ENCODE assay signal across 11 cellular contexts in the genomic region with DNA sequence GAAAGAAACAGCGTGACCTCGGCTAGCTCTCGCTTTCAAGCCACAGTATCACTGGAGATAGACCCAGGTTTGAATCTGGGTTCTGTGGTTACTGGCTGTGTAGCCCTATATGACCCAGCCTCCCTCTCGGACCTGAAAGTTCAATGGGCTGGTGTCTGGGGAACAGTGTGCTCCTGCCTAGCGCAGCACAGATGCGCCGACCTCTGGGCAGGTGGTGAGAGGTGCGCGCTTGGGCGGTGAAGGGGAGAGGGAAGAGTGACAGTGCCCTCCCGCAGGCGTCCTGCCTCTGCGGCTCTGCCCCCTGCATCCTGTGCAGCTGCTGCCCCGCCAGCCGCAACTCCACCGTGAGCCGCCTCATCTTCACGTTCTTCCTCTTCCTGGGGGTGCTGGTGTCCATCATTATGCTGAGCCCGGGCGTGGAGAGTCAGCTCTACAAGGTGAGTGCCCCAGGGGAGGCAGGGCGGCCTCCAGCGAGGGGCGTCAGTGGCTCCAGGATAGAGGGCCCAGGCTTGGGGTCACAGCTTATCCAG. TPM values are rescaled to one million over a fixed set of nuclear protein-coding genes. Genes with fewer than 3 reads are reported as not detected.
DNase-seq lines count a peak whose midpoint lies in the region; ATAC-seq and TF ChIP-seq lines count a peak whose summit lies in the region.
"Had no signal": no experiment of that assay in that cellular context is flagged by ENCODE, and none has a peak within 500 bp of the region (broad histone marks: within the 10 kb centered on the region; RNA-seq: fewer than 3 reads in every experiment).

No MANE protein-coding gene starts in this region.

- intact Hi-C loops in naive thymus-derived CD4-positive, alpha-beta T cell (cut with micrococcal nuclease): loop anchor here (2.0 to 5.0 kb wide), 2 partner anchors 125 to 641 kb away; no protein-coding TSS in a partner anchor
- intact Hi-C loops in uterus (cut with DNase I; ENCODE audit: low total_unique reads) (no loop called here), tibial artery (cut with DNase I; ENCODE audit: low total_unique reads) (loop anchor here (2.0 to 10.0 kb wide), 3 partner anchors 29 to 231 kb away; a partner anchor contains a TSS)

- ATAC-seq in HG02588 (IDR thresholded peaks at IDR 0.05; ENCODE audit: unreplicated experiment): peak; percentile 70
- ATAC-seq in naive thymus-derived CD4-positive, alpha-beta T cell: peak; percentile 55

- H3K36me3 ChIP-seq in naive thymus-derived CD4-positive, alpha-beta T cell (ENCODE audit: control insufficient read depth in 2 of 3, insufficient read depth in 3 of 3, low read length in 3 of 3): no peaks in the 10 kb centered on the region
- H3K36me3 ChIP-seq in endodermal cell (ENCODE audit: control insufficient read depth, insufficient read depth, low read length): no peaks in the 10 kb centered on the region
- no peaks in the 10 kb centered on the region for H3K36me3 ChIP-seq in uterus
- peaks cover 0 to 17% (median 0%) of the 10 kb centered on the region in 3 donors for H3K36me3 ChIP-seq in tibial artery
- H3K36me3 ChIP-seq: colonic mucosa had no signal

- peaks cover 0 to 5% (median 2%) of the 10 kb centered on the region in 7 donors for H3K4me1 Mint-ChIP-seq in naive thymus-derived CD4-positive, alpha-beta T cell
- H3K4me1 Mint-ChIP-seq in endodermal cell: no peaks in the 10 kb centered on the region

- no peaks in the 10 kb centered on the region for H3K4me1 ChIP-seq in naive thymus-derived CD4-positive, alpha-beta T cell (ENCODE audit: control insufficient read depth in 2 of 2, insufficient read depth in 2 of 2, low read length in 2 of 2)
- H3K4me1 ChIP-seq in endodermal cell (ENCODE audit: control insufficient read depth, insufficient read depth, low read length) (no peaks in the 10 kb centered on the region), uterus (no peaks in the 10 kb centered on the region), tibial artery (no peaks in the 10 kb centered on the region)
- H3K4me1 ChIP-seq: colonic mucosa had no signal

- peaks cover 17 to 40% (median 25%) of the 10 kb centered on the region in 5 donors for H3K27me3 Mint-ChIP-seq in naive thymus-derived CD4-positive, alpha-beta T cell
- no peaks in the 10 kb centered on the region for H3K27me3 Mint-ChIP-seq in endodermal cell (ENCODE audit: insufficient read depth)

- no peak for TF ChIP-seq CTCF in endodermal cell (conservative IDR thresholded peaks at IDR 0.05)
- no peak for TF ChIP-seq CTCF in uterus (IDR thresholded peaks at IDR 0.05)
- TF ChIP-seq CTCF in tibial artery (IDR thresholded peaks at IDR 0.05): no peak

- no peaks in the 10 kb centered on the region for H3K27me3 ChIP-seq in naive thymus-derived CD4-positive, alpha-beta T cell (ENCODE audit: control insufficient read depth in 2 of 2, insufficient read depth in 2 of 2, low read length in 2 of 2)
- H3K27me3 ChIP-seq in endodermal cell (ENCODE audit: control insufficient read depth, insufficient read depth, low read length, poor library complexity, severe bottlenecking): no peaks in the 10 kb centered on the region
- no peaks in the 10 kb centered on the region for H3K27me3 ChIP-seq in uterus
- H3K27me3 ChIP-seq in tibial artery: no peaks in the 10 kb centered on the region
- H3K27me3 ChIP-seq: colonic mucosa had no signal

- no peaks in the 10 kb centered on the region for H3K36me3 Mint-ChIP-seq in naive thymus-derived CD4-positive, alpha-beta T cell
- peaks cover 11% of the 10 kb centered on the region for H3K36me3 Mint-ChIP-seq in endodermal cell (ENCODE audit: low read depth)

- H3K4me3 Mint-ChIP-seq in naive thymus-derived CD4-positive, alpha-beta T cell: no peak overlapping the region
- no peak overlapping the region for H3K4me3 Mint-ChIP-seq in endodermal cell

- TF ChIP-seq POLR2A in uterus (IDR thresholded peaks at IDR 0.05): no peak

- peak overlapping the region; percentile 32 for H3K4me3 ChIP-seq in Jurkat, Clone E6-1 (ENCODE audit: low read length)
- H3K4me3 ChIP-seq in naive thymus-derived CD4-positive, alpha-beta T cell (ENCODE audit: low read length): no peak overlapping the region
- H3K4me3 ChIP-seq in endodermal cell (ENCODE audit: low read length): no peak overlapping the region
- no peak overlapping the region for H3K4me3 ChIP-seq in uterus
- H3K4me3 ChIP-seq in tibial artery: no peak overlapping the region
- H3K4me3 ChIP-seq: colonic mucosa had no signal

- POLR2A ChIA-PET in naive thymus-derived CD4-positive, alpha-beta T cell (lab: Charles Lee): no interaction called here

- WGBS in endodermal cell (ENCODE audit: insufficient coverage in 1 of 2, insufficient read length in 1 of 2), 2 experiments: 92 to 100% methylated on average over 4 to 23 of the region's 23 CpGs

- no peak overlapping the region for H3K27ac ChIP-seq in naive thymus-derived CD4-positive, alpha-beta T cell (ENCODE audit: low read depth, low read length)
- H3K27ac ChIP-seq in endodermal cell (ENCODE audit: low read depth, low read length) (no peak overlapping the region), uterus (no peak overlapping the region), tibial artery (no peak overlapping the region)
- H3K27ac ChIP-seq: 22Rv1, colonic mucosa had no signal

- DNase-seq in DMS 273 (lab: John Stamatoyannopoulos, UW; ENCODE audit: unreplicated experiment) (peak; percentile 23), DMS 273 treated with DMSO at 0.1 percent for 48 hours (lab: John Stamatoyannopoulos, UW) (no peak), endodermal cell (no peak), uterus (no peak), tibial artery (no peak)
- peak; percentile 73 for DNase-seq in Jurkat, Clone E6-1 (ENCODE audit: low read depth, low spot score)
- DNase-seq in naive thymus-derived CD4-positive, alpha-beta T cell: no peak

- H3K9me3 ChIP-seq in naive thymus-derived CD4-positive, alpha-beta T cell (ENCODE audit: control insufficient read depth in 2 of 3, low read length in 3 of 3): no peaks in the 10 kb centered on the region
- no peaks in the 10 kb centered on the region for H3K9me3 ChIP-seq in endodermal cell (ENCODE audit: control insufficient read depth, low read length)
- no peaks in the 10 kb centered on the region for H3K9me3 ChIP-seq in uterus
- no peaks in the 10 kb centered on the region for H3K9me3 ChIP-seq in tibial artery
- H3K9me3 ChIP-seq: colonic mucosa had no signal

- H3K9me3 Mint-ChIP-seq in naive thymus-derived CD4-positive, alpha-beta T cell: peaks cover 0 to 2% (median 0%) of the 10 kb centered on the region in 11 donors
- H3K9me3 Mint-ChIP-seq in endodermal cell: no peaks in the 10 kb centered on the region

- CTCF ChIA-PET in naive thymus-derived CD4-positive, alpha-beta T cell (lab: Charles Lee): no interaction called here

- H3K9ac ChIP-seq in endodermal cell (ENCODE audit: extremely low read depth, low read length, poor library complexity, severe bottlenecking): no peak overlapping the region

- H3K27ac Mint-ChIP-seq in naive thymus-derived CD4-positive, alpha-beta T cell: no peak overlapping the region
- no peak overlapping the region for H3K27ac Mint-ChIP-seq in endodermal cell

RNA-seq across cellular contexts. Expression of a gene that starts 10.5 kb away (rescaled TPM):
- 7.4 TPM for polyA plus RNA-seq in Jurkat, Clone E6-1 (2012; ENCODE audit: insufficient read depth, insufficient read length)
- 1 to 10 TPM in 1 of 5 experiments, under 1 TPM in 2, not detected in 2; 0.22 to 2.7 (median 0.34) TPM for total RNA-seq in naive thymus-derived CD4-positive, alpha-beta T cell
- not detected for polyA plus RNA-seq in naive thymus-derived CD4-positive, alpha-beta T cell
- 10 to 100 TPM; 25.9 to 35.1 TPM for total RNA-seq in endodermal cell
- polyA plus RNA-seq in endodermal cell (2013, experiment 1 of 2): 37.5 TPM
- 31.6 TPM for polyA plus RNA-seq in endodermal cell (2013, experiment 2 of 2)
- 1 to 10 TPM in 2 of 4 donors, under 1 TPM in 1, not detected in 1; 0.29 to 3.9 (median 1.7) TPM for total RNA-seq in uterus

RNA-seq across cellular contexts. Expression of a gene that starts 50.6 kb away (rescaled TPM):
- 2.9 TPM for polyA plus RNA-seq in Jurkat, Clone E6-1 (2012; ENCODE audit: insufficient read depth, insufficient read length)
- under 1 TPM in 1 of 5 experiments, not detected in 4; 0.67 TPM for total RNA-seq in naive thymus-derived CD4-positive, alpha-beta T cell
- not detected for polyA plus RNA-seq in naive thymus-derived CD4-positive, alpha-beta T cell
- total RNA-seq in endodermal cell: 1 to 10 TPM; 3.0 to 3.4 TPM
- polyA plus RNA-seq in endodermal cell (2013, experiment 1 of 2): 15.8 TPM
- 12.7 TPM for polyA plus RNA-seq in endodermal cell (2013, experiment 2 of 2)
- total RNA-seq in uterus: 10 to 100 TPM in 3 of 4 donors, not detected in 1; 28.2 to 77.6 (median 33.2) TPM
- total RNA-seq: HT1080 had no signal

Comparison
In these comparisons a context has a peak if more than half of its experiments do, and no peak if none do; other contexts are left out.
1. DNase-seq: peak in DMS 273 (single experiment) and Jurkat, Clone E6-1 (single experiment); none in DMS 273 treated with DMSO at 0.1 percent for 48 hours (single experiment), naive thymus-derived CD4-positive, alpha-beta T cell (0 of 9), endodermal cell (single experiment), uterus (0 of 2) and tibial artery (0 of 2).
2. RNA of a gene that starts 10.5 kb away (total RNA-seq): 25.9 to 35.1 TPM in endodermal cell; 0.29 to 3.9 TPM in uterus and 0.22 to 2.7 TPM in naive thymus-derived CD4-positive, alpha-beta T cell; every median in the first group is over 4 times any median in the second.